Comparison of ENCODE assay signal across 24 cellular contexts in genomic region chr7:48971173-48971572, GRCh38. TPM values are rescaled to one million over a fixed set of nuclear protein-coding genes. Genes with fewer than 3 reads are reported as not detected.
"Had no signal": no experiment of that assay in that cellular context is flagged by ENCODE, and none has a peak within 500 bp of the region (broad histone marks: within the 10 kb centered on the region; RNA-seq: fewer than 3 reads in every experiment).

No MANE protein-coding gene starts in this region.

- ATAC-seq: activated CD4-positive, CD25-positive, alpha-beta regulatory T cell treated with anti-CD3 and anti-CD28 coated beads, Interleukin-2, amount 50 U/mL, for 24 hours; left lung; lower lobe of right lung; naive thymus-derived CD8-positive, alpha-beta T cell; stimulated activated memory B cell treated with anti-CD40 and anti-IgM and Interleukin-4, amounts not matched to agents 10 μg/mL and 1 μg/mL and 100 μg/mL, for 72 hours had no signal

- DNase-seq: activated CD4-positive, alpha-beta T cell treated with anti-CD3 and anti-CD28 coated beads for 48 hours; activated CD4-positive, alpha-beta T cell treated with anti-CD3 and anti-CD28 coated beads, Interleukin-2, amount 50 U/mL, for 48 hours; activated CD8-positive, alpha-beta memory T cell treated with anti-CD3 and anti-CD28 coated beads, Interleukin-2, amount 50 U/mL, for 4 hours; activated gamma-delta T cell; activated naive CD4-positive, alpha-beta T cell treated with anti-CD3 and anti-CD28 coated beads, Interleukin-2, amount 10 ng/mL, durations not matched to agents 7 days and 5 days; activated naive CD8-positive, alpha-beta T cell treated with anti-CD3 and anti-CD28 coated beads, Interleukin-2, amount 10 ng/mL, durations not matched to agents 7 days and 5 days; activated T-cell treated with anti-CD3 and anti-CD28 coated beads, Interleukin-2, amount 50 U/mL, for 1 hour; brain microvascular endothelial cell; dorsolateral prefrontal cortex; effector memory CD4-positive, alpha-beta T cell; left lung; lower lobe of right lung; mesenchymal stem cell; naive thymus-derived CD8-positive, alpha-beta T cell; stimulated activated CD4-positive, alpha-beta T cell treated with anti-CD3 and anti-CD28 coated beads, Interleukin-1b, Interleukin-23, amount 100 ng/mL, for 48 hours; stimulated activated CD4-positive, alpha-beta T cell treated with anti-CD3 and anti-CD28 coated beads, Interleukin-4, amount 100 ng/mL, for 4 hours; stimulated activated CD8-positive, alpha-beta memory T cell treated with anti-CD3 and anti-CD28 coated beads, Interleukin-4, amount 100 ng/mL, for 48 hours; stomach; thyroid gland; upper lobe of left lung; WERI-Rb-1 had no signal

RNA-seq across cellular contexts. Expression of gene CDC14C, which starts 46.8 kb away (rescaled TPM):
- polyA plus RNA-seq: naive thymus-derived CD8-positive, alpha-beta T cell; smooth muscle cell; stomach had no signal
